Comparison of ENCODE assay signal across 2 cellular contexts in the genomic region with DNA sequence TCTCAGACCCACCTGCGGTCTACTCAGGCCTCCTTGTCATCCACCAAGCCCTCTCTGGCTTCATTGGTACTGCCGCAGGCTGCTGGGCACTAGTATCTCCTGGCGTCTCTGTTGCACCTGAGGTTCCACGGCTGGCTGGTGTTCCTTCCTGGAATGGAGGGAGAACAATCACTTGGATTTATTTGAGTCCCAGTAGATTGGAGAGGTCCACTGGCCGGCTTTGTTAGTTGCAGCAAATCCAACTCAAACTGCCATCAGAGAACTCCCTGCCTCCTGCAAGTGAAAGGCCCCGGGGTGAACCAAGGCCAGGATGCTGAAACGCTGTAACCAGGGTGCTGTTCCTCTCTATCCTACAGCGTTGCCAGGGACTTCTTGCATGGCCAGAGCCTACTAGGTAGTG.
TF ChIP-seq lines count a peak whose summit lies in the region.

No MANE protein-coding gene starts in this region.

TF ChIP-seq in SK-N-SH, 30 proteins besides CTCF, POLR2A, EP300 and RAD21 (continued from another document):
- TF ChIP-seq, protein P1, sequence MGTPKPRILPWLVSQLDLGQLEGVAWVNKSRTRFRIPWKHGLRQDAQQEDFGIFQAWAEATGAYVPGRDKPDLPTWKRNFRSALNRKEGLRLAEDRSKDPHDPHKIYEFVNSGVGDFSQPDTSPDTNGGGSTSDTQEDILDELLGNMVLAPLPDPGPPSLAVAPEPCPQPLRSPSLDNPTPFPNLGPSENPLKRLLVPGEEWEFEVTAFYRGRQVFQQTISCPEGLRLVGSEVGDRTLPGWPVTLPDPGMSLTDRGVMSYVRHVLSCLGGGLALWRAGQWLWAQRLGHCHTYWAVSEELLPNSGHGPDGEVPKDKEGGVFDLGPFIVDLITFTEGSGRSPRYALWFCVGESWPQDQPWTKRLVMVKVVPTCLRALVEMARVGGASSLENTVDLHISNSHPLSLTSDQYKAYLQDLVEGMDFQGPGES (IDR thresholded peaks at IDR 0.05; ENCODE audit: low read depth, low read length), result no peak
- TF ChIP-seq GABPA (IDR thresholded peaks at IDR 0.05; ENCODE audit: low read depth) (no peak), POLR2AphosphoS5 (IDR thresholded peaks at IDR 0.05; ENCODE audit: low read depth, low read length) (no peak)

TF ChIP-seq in SK-N-SH treated with all-trans-retinoic acid at 6 μM for 48 hours, 23 proteins besides CTCF, POLR2A, EP300 and RAD21 (continued from another document):
- TF ChIP-seq BACH2 (CRISPR knock-in tag; IDR thresholded peaks at IDR 0.05; ENCODE audit: borderline replicate concordance) (no peak), ZC3H10 (CRISPR knock-in tag; IDR thresholded peaks at IDR 0.05) (no peak), SNAI2 (CRISPR knock-in tag; IDR thresholded peaks at IDR 0.05) (no peak), TOX (CRISPR knock-in tag; IDR thresholded peaks at IDR 0.05; ENCODE audit: borderline replicate concordance) (no peak), CSDC2 (CRISPR knock-in tag; IDR thresholded peaks at IDR 0.05) (no peak), ZNF565 (CRISPR knock-in tag; conservative IDR thresholded peaks at IDR 0.05; ENCODE audit: low read depth) (no peak), CSRNP3 (CRISPR knock-in tag; IDR thresholded peaks at IDR 0.05) (no peak), OSR1 (CRISPR knock-in tag; IDR thresholded peaks at IDR 0.05) (no peak)
- TF ChIP-seq, protein P2, sequence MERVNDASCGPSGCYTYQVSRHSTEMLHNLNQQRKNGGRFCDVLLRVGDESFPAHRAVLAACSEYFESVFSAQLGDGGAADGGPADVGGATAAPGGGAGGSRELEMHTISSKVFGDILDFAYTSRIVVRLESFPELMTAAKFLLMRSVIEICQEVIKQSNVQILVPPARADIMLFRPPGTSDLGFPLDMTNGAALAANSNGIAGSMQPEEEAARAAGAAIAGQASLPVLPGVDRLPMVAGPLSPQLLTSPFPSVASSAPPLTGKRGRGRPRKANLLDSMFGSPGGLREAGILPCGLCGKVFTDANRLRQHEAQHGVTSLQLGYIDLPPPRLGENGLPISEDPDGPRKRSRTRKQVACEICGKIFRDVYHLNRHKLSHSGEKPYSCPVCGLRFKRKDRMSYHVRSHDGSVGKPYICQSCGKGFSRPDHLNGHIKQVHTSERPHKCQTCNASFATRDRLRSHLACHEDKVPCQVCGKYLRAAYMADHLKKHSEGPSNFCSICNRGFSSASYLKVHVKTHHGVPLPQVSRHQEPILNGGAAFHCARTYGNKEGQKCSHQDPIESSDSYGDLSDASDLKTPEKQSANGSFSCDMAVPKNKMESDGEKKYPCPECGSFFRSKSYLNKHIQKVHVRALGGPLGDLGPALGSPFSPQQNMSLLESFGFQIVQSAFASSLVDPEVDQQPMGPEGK (CRISPR knock-in tag; IDR thresholded peaks at IDR 0.05; ENCODE audit: borderline replicate concordance), result no peak
